ENCODE assay signal across 8 cellular contexts in genomic region chr11:70467196-70468085, GRCh38.
DNase-seq lines count a peak whose midpoint lies in the region; ATAC-seq, FAIRE-seq and TF ChIP-seq lines count a peak whose summit lies in the region.

No MANE protein-coding gene starts in this region.

- FAIRE-seq in G401.6 (lab: Jason Lieb, UNC) = peak; percentile 85

- H3K9me3 Mint-ChIP-seq in activated CD4-positive, alpha-beta memory T cell treated with anti-CD3 and anti-CD28 coated beads for 36 hours = no peaks in the 10 kb centered on the region

- H3K27me3 Mint-ChIP-seq in activated CD4-positive, alpha-beta memory T cell treated with anti-CD3 and anti-CD28 coated beads for 36 hours = peaks cover 11% of the 10 kb centered on the region

- DNase-seq in NCI-H146 (lab: John Stamatoyannopoulos, UW) = peak; percentile 45
- DNase-seq in activated CD4-positive, alpha-beta memory T cell treated with anti-CD3 and anti-CD28 coated beads for 36 hours = peak; percentile 66
- peak; percentile 46 for DNase-seq in fibroblast of villous mesenchyme (ENCODE audit: low read depth)
- peak; percentile 82 for DNase-seq in omental fat pad (ENCODE audit: low spot score)

- no peak overlapping the region for H3K27ac Mint-ChIP-seq in activated CD4-positive, alpha-beta memory T cell treated with anti-CD3 and anti-CD28 coated beads for 36 hours

- no peak overlapping the region for H3K4me3 ChIP-seq in fibroblast of villous mesenchyme (ENCODE audit: low read depth, low read length)

- H3K36me3 Mint-ChIP-seq in activated CD4-positive, alpha-beta memory T cell treated with anti-CD3 and anti-CD28 coated beads for 36 hours = no peaks in the 10 kb centered on the region

- intact Hi-C loops in activated CD4-positive, alpha-beta memory T cell treated with anti-CD3 and anti-CD28 coated beads for 36 hours (cut with micrococcal nuclease) = loop anchor here (1.0 kb wide), 1 partner anchor 288 kb away; no protein-coding TSS in a partner anchor

- no peak overlapping the region for H3K27ac ChIP-seq in 22Rv1

- H3K4me3 Mint-ChIP-seq in activated CD4-positive, alpha-beta memory T cell treated with anti-CD3 and anti-CD28 coated beads for 36 hours = no peak overlapping the region

- CTCF ChIA-PET in activated CD4-positive, alpha-beta memory T cell treated with anti-CD3 and anti-CD28 coated beads for 36 hours (lab: Charles Lee) = interaction anchor here (0.8 to 1.3 kb wide), 5 partner anchors 9 to 288 kb away, joined by 3 to 5 read pairs (median 3); no protein-coding TSS in a partner anchor

- TF ChIP-seq CTCF in 22Rv1 (IDR thresholded peaks at IDR 0.05) (peak; percentile 95), fibroblast of villous mesenchyme (IDR thresholded peaks at IDR 0.05; ENCODE audit: insufficient read depth, low read depth, low read length) (peak; percentile 90), omental fat pad (IDR thresholded peaks at IDR 0.05) (no peak)

- ATAC-seq in omental fat pad (ENCODE audit: low FRiP score) = no peak
- ATAC-seq in GM21515 (IDR thresholded peaks at IDR 0.05; ENCODE audit: unreplicated experiment) = no peak
- ATAC-seq in HG02678 (IDR thresholded peaks at IDR 0.05; ENCODE audit: unreplicated experiment) = no peak

- POLR2A ChIA-PET in activated CD4-positive, alpha-beta memory T cell treated with anti-CD3 and anti-CD28 coated beads for 36 hours (lab: Charles Lee) = no interaction called here

- no peaks in the 10 kb centered on the region for H3K4me1 Mint-ChIP-seq in activated CD4-positive, alpha-beta memory T cell treated with anti-CD3 and anti-CD28 coated beads for 36 hours (ENCODE audit: low read depth)

Comparison
In these comparisons a context has a peak if more than half of its experiments do, and no peak if none do; other contexts are left out.
1. CTCF ChIP-seq: peak in 22Rv1 (single experiment) and fibroblast of villous mesenchyme (single experiment); none in omental fat pad (0 of 3).
2. Peak in every context shown above with its lines, with median percentiles within 50 percentile points of each other: DNase-seq.